Comparison of ENCODE assay signal across 1 cellular context in genomic region chr1:23529146-23530088, GRCh38.
TF ChIP-seq lines count a peak whose summit lies in the region.

No MANE protein-coding gene starts in this region.

TF ChIP-seq in HEK293T, 16 proteins besides CTCF, POLR2A, EP300 and RAD21 (continued from another document):
- TF ChIP-seq SUZ12 (IDR thresholded peaks at IDR 0.05) (no peak), FOXM1 (IDR thresholded peaks at IDR 0.05; ENCODE audit: borderline replicate concordance) (no peak), NFRKB (IDR thresholded peaks at IDR 0.05) (no peak), BHLHE40 (IDR thresholded peaks at IDR 0.05; ENCODE audit: borderline replicate concordance) (no peak), L3MBTL2 (conservative IDR thresholded peaks at IDR 0.05) (no peak), FOXA1 (IDR thresholded peaks at IDR 0.05) (no peak), ZNF384 (IDR thresholded peaks at IDR 0.05) (no peak), SP1 (IDR thresholded peaks at IDR 0.05) (no peak)
